12 cellular contexts compared by ENCODE assay signal in genomic region chr1:9670085-9670484, GRCh38. TPM values are rescaled to one million over a fixed set of nuclear protein-coding genes. Genes with fewer than 3 reads are reported as not detected.
DNase-seq lines count a peak whose midpoint lies in the region; ATAC-seq and TF ChIP-seq lines count a peak whose summit lies in the region.
"Had no signal": no experiment of that assay in that cellular context is flagged by ENCODE, and none has a peak within 500 bp of the region (broad histone marks: within the 10 kb centered on the region; RNA-seq: fewer than 3 reads in every experiment).

No MANE protein-coding gene starts in this region.

- intact Hi-C loops in sigmoid colon (cut with DNase I), result no loop called here
- intact Hi-C loops in aorta (cut with DNase I), result no loop called here

- H3K36me3 ChIP-seq in sigmoid colon (no peaks in the 10 kb centered on the region), aorta (ENCODE audit: control insufficient read depth in 1 of 2, insufficient read depth in 2 of 2, low read length in 1 of 2) (no peaks in the 10 kb centered on the region)
- H3K36me3 ChIP-seq: SJCRH30 had no signal

- TF ChIP-seq EP300 in sigmoid colon (IDR thresholded peaks at IDR 0.05), result no peak

- TF ChIP-seq CTCF in sigmoid colon (IDR thresholded peaks at IDR 0.05), result no peak

- H3K27ac Mint-ChIP-seq in activated T-cell treated with anti-CD3 and anti-CD28 coated beads, Interleukin-2, amount 50 U/mL, for 72 hours, result peak overlapping the region; percentile 96
- peak overlapping the region; percentile 39 for H3K27ac Mint-ChIP-seq in activated CD8-positive, alpha-beta T cell treated with anti-CD3 and anti-CD28 coated beads, Interleukin-2, amount 10 ng/mL, durations not matched to agents 7 days and 5 days
- H3K27ac Mint-ChIP-seq in stimulated activated memory B cell treated with anti-CD40 and anti-IgM and Interleukin-4, amounts not matched to agents 10 μg/mL and 1 μg/mL and 100 μg/mL, for 72 hours, result peak overlapping the region; percentile 86

- CTCF ChIA-PET in activated CD8-positive, alpha-beta T cell treated with anti-CD3 and anti-CD28 coated beads, Interleukin-2, amount 10 ng/mL, durations not matched to agents 7 days and 5 days (lab: Charles Lee), result interaction anchor here (1.1 kb wide), 1 partner anchor 43 kb away, joined by 4 read pairs; no protein-coding TSS in a partner anchor

- 70 to 84% methylated on average over 2 of the region's 2 CpGs for WGBS in sigmoid colon, 2 donors
- 84 to 86% methylated on average over 2 of the region's 2 CpGs for WGBS in aorta, 2 donors

- H3K4me3 Mint-ChIP-seq in activated T-cell treated with anti-CD3 and anti-CD28 coated beads, Interleukin-2, amount 50 U/mL, for 72 hours, result peak overlapping the region; percentile 54 to 80
- no peak overlapping the region for H3K4me3 Mint-ChIP-seq in activated CD8-positive, alpha-beta T cell treated with anti-CD3 and anti-CD28 coated beads, Interleukin-2, amount 10 ng/mL, durations not matched to agents 7 days and 5 days
- peak overlapping the region; percentile 21 for H3K4me3 Mint-ChIP-seq in stimulated activated memory B cell treated with anti-CD40 and anti-IgM and Interleukin-4, amounts not matched to agents 10 μg/mL and 1 μg/mL and 100 μg/mL, for 72 hours

- POLR2A ChIA-PET in activated CD8-positive, alpha-beta T cell treated with anti-CD3 and anti-CD28 coated beads, Interleukin-2, amount 10 ng/mL, durations not matched to agents 7 days and 5 days (lab: Charles Lee), result interaction anchor here (1.0 kb wide), 1 partner anchor 47 kb away, joined by 3 read pairs; no protein-coding TSS in a partner anchor

- peak in 1 of 2 donors; percentile 18 for DNase-seq in activated T-cell treated with anti-CD3 and anti-CD28 coated beads, Interleukin-2, amount 50 U/mL, for 72 hours
- no peak for DNase-seq in activated T-cell treated with anti-CD3 and anti-CD28 coated beads, Interleukin-2, amount 50 U/mL, for 48 hours
- DNase-seq in activated CD8-positive, alpha-beta T cell treated with anti-CD3 and anti-CD28 coated beads, Interleukin-2, amount 10 ng/mL, durations not matched to agents 7 days and 5 days, result no peak
- DNase-seq in sigmoid colon (no peak), aorta (no peak)
- DNase-seq: hippocampal formation, left colon, NCI-H2171, SJCRH30 had no signal

- H3K9me3 ChIP-seq in sigmoid colon, result no peaks in the 10 kb centered on the region
- H3K9me3 ChIP-seq in aorta (ENCODE audit: control insufficient read depth, low read length), result no peaks in the 10 kb centered on the region
- H3K9me3 ChIP-seq: SJCRH30 had no signal

- H3K9me3 Mint-ChIP-seq in activated T-cell treated with anti-CD3 and anti-CD28 coated beads, Interleukin-2, amount 50 U/mL, for 72 hours, result no peaks in the 10 kb centered on the region
- H3K9me3 Mint-ChIP-seq in activated CD8-positive, alpha-beta T cell treated with anti-CD3 and anti-CD28 coated beads, Interleukin-2, amount 10 ng/mL, durations not matched to agents 7 days and 5 days (ENCODE audit: insufficient read depth), result no peaks in the 10 kb centered on the region
- no peaks in the 10 kb centered on the region for H3K9me3 Mint-ChIP-seq in stimulated activated memory B cell treated with anti-CD40 and anti-IgM and Interleukin-4, amounts not matched to agents 10 μg/mL and 1 μg/mL and 100 μg/mL, for 72 hours

- no peak overlapping the region for H3K27ac ChIP-seq in sigmoid colon
- H3K27ac ChIP-seq in aorta (ENCODE audit: low read depth in 1 of 2, low read length in 2 of 2), result no peak overlapping the region
- H3K27ac ChIP-seq: SJCRH30 had no signal

- H3K4me3 ChIP-seq in sigmoid colon, result no peak overlapping the region
- no peak overlapping the region for H3K4me3 ChIP-seq in aorta (ENCODE audit: low read length in 2 of 2)
- H3K4me3 ChIP-seq: SJCRH30 had no signal

- no peaks in the 10 kb centered on the region for H3K27me3 Mint-ChIP-seq in activated T-cell treated with anti-CD3 and anti-CD28 coated beads, Interleukin-2, amount 50 U/mL, for 72 hours (ENCODE audit: low read depth)
- H3K27me3 Mint-ChIP-seq in activated CD8-positive, alpha-beta T cell treated with anti-CD3 and anti-CD28 coated beads, Interleukin-2, amount 10 ng/mL, durations not matched to agents 7 days and 5 days (ENCODE audit: low read depth), result no peaks in the 10 kb centered on the region
- no peaks in the 10 kb centered on the region for H3K27me3 Mint-ChIP-seq in stimulated activated memory B cell treated with anti-CD40 and anti-IgM and Interleukin-4, amounts not matched to agents 10 μg/mL and 1 μg/mL and 100 μg/mL, for 72 hours

- peak; percentile 68 to 76 for ATAC-seq in activated T-cell treated with anti-CD3 and anti-CD28 coated beads, Interleukin-2, amount 50 U/mL, for 72 hours (replicated peaks in 1 of 2)
- ATAC-seq in HG03342 (IDR thresholded peaks at IDR 0.05; ENCODE audit: unreplicated experiment) (peak; percentile 44), aorta (ENCODE audit: low FRiP score) (no peak), HG02763 (IDR thresholded peaks at IDR 0.05; ENCODE audit: unreplicated experiment) (no peak)
- ATAC-seq in activated CD8-positive, alpha-beta T cell treated with anti-CD3 and anti-CD28 coated beads, Interleukin-2, amount 10 ng/mL, durations not matched to agents 7 days and 5 days, result no peak
- ATAC-seq in stimulated activated memory B cell treated with anti-CD40 and anti-IgM and Interleukin-4, amounts not matched to agents 10 μg/mL and 1 μg/mL and 100 μg/mL, for 72 hours, result peak; percentile 82
- ATAC-seq: left colon had no signal

- H3K4me1 ChIP-seq in sigmoid colon, result no peaks in the 10 kb centered on the region
- H3K4me1 ChIP-seq in aorta (ENCODE audit: control insufficient read depth in 1 of 2, insufficient read depth in 2 of 2, low read length in 2 of 2), result no peaks in the 10 kb centered on the region

- H3K36me3 Mint-ChIP-seq in activated T-cell treated with anti-CD3 and anti-CD28 coated beads, Interleukin-2, amount 50 U/mL, for 72 hours (ENCODE audit: insufficient read depth in 2 of 2), result peaks cover 10 to 32% of the 10 kb centered on the region in 2 donors
- peaks cover 63% of the 10 kb centered on the region for H3K36me3 Mint-ChIP-seq in activated CD8-positive, alpha-beta T cell treated with anti-CD3 and anti-CD28 coated beads, Interleukin-2, amount 10 ng/mL, durations not matched to agents 7 days and 5 days (ENCODE audit: low read depth)
- peaks cover 54% of the 10 kb centered on the region for H3K36me3 Mint-ChIP-seq in stimulated activated memory B cell treated with anti-CD40 and anti-IgM and Interleukin-4, amounts not matched to agents 10 μg/mL and 1 μg/mL and 100 μg/mL, for 72 hours

- H3K4me1 Mint-ChIP-seq in activated T-cell treated with anti-CD3 and anti-CD28 coated beads, Interleukin-2, amount 50 U/mL, for 72 hours (ENCODE audit: low read depth), result peaks cover 73% of the 10 kb centered on the region
- peaks cover 57% of the 10 kb centered on the region for H3K4me1 Mint-ChIP-seq in activated CD8-positive, alpha-beta T cell treated with anti-CD3 and anti-CD28 coated beads, Interleukin-2, amount 10 ng/mL, durations not matched to agents 7 days and 5 days (ENCODE audit: low read depth)
- peaks cover 75% of the 10 kb centered on the region for H3K4me1 Mint-ChIP-seq in stimulated activated memory B cell treated with anti-CD40 and anti-IgM and Interleukin-4, amounts not matched to agents 10 μg/mL and 1 μg/mL and 100 μg/mL, for 72 hours

- H3K27me3 ChIP-seq in sigmoid colon, result peaks cover 0 to 4% (median 0%) of the 10 kb centered on the region in 3 donors
- H3K27me3 ChIP-seq in aorta (ENCODE audit: control insufficient read depth in 1 of 2, insufficient read depth in 2 of 2, low read length in 1 of 2), result no peaks in the 10 kb centered on the region
- H3K27me3 ChIP-seq: SJCRH30 had no signal

- TF ChIP-seq POLR2A in sigmoid colon (IDR thresholded peaks at IDR 0.05), result no peak

RNA-seq across cellular contexts. Expression of gene PIK3CD, which starts 18.6 kb away (rescaled TPM):
- 100 to 1,000 TPM; 149 to 162 TPM for total RNA-seq in activated T-cell treated with anti-CD3 and anti-CD28 coated beads, Interleukin-2, amount 50 U/mL, for 72 hours
- 100 to 1,000 TPM; 283 to 285 TPM for total RNA-seq in activated CD8-positive, alpha-beta T cell treated with anti-CD3 and anti-CD28 coated beads, Interleukin-2, amount 10 ng/mL, durations not matched to agents 7 days and 5 days
- total RNA-seq in sigmoid colon (10 to 100 TPM in 2 of 4 donors, 1 to 10 TPM in 2; 6.9 to 12.5 (median 10.0) TPM), aorta (10 to 100 TPM; 13.3 to 21.0 TPM)
- polyA plus RNA-seq in sigmoid colon (10 to 100 TPM in 1 of 3 donors, 1 to 10 TPM in 2; 1.2 to 23.1 (median 1.2) TPM), aorta (10 to 100 TPM in 1 of 2 donors, 1 to 10 TPM in 1; 5.2 to 10.1 TPM)

Comparison
In these comparisons a context has a peak if more than half of its experiments do, and no peak if none do; other contexts are left out.
1. ATAC-seq: peak in activated T-cell treated with anti-CD3 and anti-CD28 coated beads, Interleukin-2, amount 50 U/mL, for 72 hours (2 of 2), HG03342 (single experiment) and stimulated activated memory B cell treated with anti-CD40 and anti-IgM and Interleukin-4, amounts not matched to agents 10 μg/mL and 1 μg/mL and 100 μg/mL, for 72 hours (single experiment); none in activated CD8-positive, alpha-beta T cell treated with anti-CD3 and anti-CD28 coated beads, Interleukin-2, amount 10 ng/mL, durations not matched to agents 7 days and 5 days (single experiment), aorta (single experiment) and HG02763 (single experiment).
2. H3K27ac Mint-ChIP-seq: peak in every context shown above with its lines; median percentile 96 in activated T-cell treated with anti-CD3 and anti-CD28 coated beads, Interleukin-2, amount 50 U/mL, for 72 hours; 86 in stimulated activated memory B cell treated with anti-CD40 and anti-IgM and Interleukin-4, amounts not matched to agents 10 μg/mL and 1 μg/mL and 100 μg/mL, for 72 hours; 39 in activated CD8-positive, alpha-beta T cell treated with anti-CD3 and anti-CD28 coated beads, Interleukin-2, amount 10 ng/mL, durations not matched to agents 7 days and 5 days.
3. RNA of gene PIK3CD, which starts 18.6 kb away (total RNA-seq): 283 to 285 TPM in activated CD8-positive, alpha-beta T cell treated with anti-CD3 and anti-CD28 coated beads, Interleukin-2, amount 10 ng/mL, durations not matched to agents 7 days and 5 days and 149 to 162 TPM in activated T-cell treated with anti-CD3 and anti-CD28 coated beads, Interleukin-2, amount 50 U/mL, for 72 hours; 13.3 to 21.0 TPM in aorta and 6.9 to 12.5 TPM in sigmoid colon; every median in the first group is over 4 times any median in the second.